Comparison of ENCODE assay signal across 9 cellular contexts in genomic region chr3:177538064-177538742, GRCh38.
A peak's percentile ranks its signal among the peaks of the same experiment; 100 is the strongest.
DNase-seq lines count a peak whose midpoint lies in the region; ATAC-seq and TF ChIP-seq lines count a peak whose summit lies in the region.
"Had no signal": no experiment of that assay in that cellular context is flagged by ENCODE, and none has a peak within 500 bp of the region (broad histone marks: within the 10 kb centered on the region; RNA-seq: fewer than 3 reads in every experiment).

No MANE protein-coding gene starts in this region.

- no peak for TF ChIP-seq POLR2A in testis (IDR thresholded peaks at IDR 0.05)

- no peak overlapping the region for H3K4me3 ChIP-seq in astrocyte of the cerebellum (ENCODE audit: low read depth, low read length)
- no peak overlapping the region for H3K4me3 ChIP-seq in left lung
- H3K4me3 ChIP-seq in testis = no peak overlapping the region
- H3K4me3 ChIP-seq: upper lobe of left lung had no signal

- 46 to 56% methylated on average over 4 of the region's 4 CpGs for WGBS in testis, 2 donors

- ATAC-seq in activated T-cell treated with anti-CD3 and anti-CD28 coated beads, Interleukin-2, amount 50 U/mL, for 4 hours = no peak
- ATAC-seq in left lung (peak; percentile 62), HG03520 (IDR thresholded peaks at IDR 0.05; ENCODE audit: unreplicated experiment) (no peak)

- H3K9me3 ChIP-seq in left lung = no peaks in the 10 kb centered on the region
- H3K9me3 ChIP-seq in testis = no peaks in the 10 kb centered on the region
- H3K9me3 ChIP-seq: upper lobe of left lung had no signal

- H3K4me3 Mint-ChIP-seq in activated T-cell treated with anti-CD3 and anti-CD28 coated beads, Interleukin-2, amount 50 U/mL, for 4 hours = peak overlapping the region; percentile 63

- peaks cover 9 to 26% of the 10 kb centered on the region in 2 donors for H3K4me1 ChIP-seq in left lung
- peaks cover 12% of the 10 kb centered on the region for H3K4me1 ChIP-seq in testis

- no peak for TF ChIP-seq CTCF in astrocyte of the cerebellum (IDR thresholded peaks at IDR 0.05; ENCODE audit: low read depth, low read length, missing control alignments)
- no peak for TF ChIP-seq CTCF in left lung (IDR thresholded peaks at IDR 0.05)
- TF ChIP-seq CTCF in testis (IDR thresholded peaks at IDR 0.05) = no peak

- H3K36me3 ChIP-seq in left lung (no peaks in the 10 kb centered on the region), testis (ENCODE audit: low read depth, missing control alignments) (no peaks in the 10 kb centered on the region)
- H3K36me3 ChIP-seq: upper lobe of left lung had no signal

- H3K27me3 ChIP-seq in left lung (no peaks in the 10 kb centered on the region), testis (no peaks in the 10 kb centered on the region)
- H3K27me3 ChIP-seq: upper lobe of left lung had no signal

- no peaks in the 10 kb centered on the region for H3K27me3 Mint-ChIP-seq in activated T-cell treated with anti-CD3 and anti-CD28 coated beads, Interleukin-2, amount 50 U/mL, for 4 hours (ENCODE audit: low read depth)

- DNase-seq in activated T-cell treated with anti-CD3 and anti-CD28 coated beads, Interleukin-2, amount 50 U/mL, for 4 hours = no peak
- no peak for DNase-seq in activated T-cell treated with anti-CD3 and anti-CD28 coated beads, Interleukin-2, amount 50 U/mL, for 48 hours
- DNase-seq in astrocyte of the cerebellum (ENCODE audit: low read depth) = peak; percentile 50
- DNase-seq in left lung = no peak
- peak; percentile 56 for DNase-seq in testis
- DNase-seq in GF-D8 (lab: John Stamatoyannopoulos, UW) = no peak
- DNase-seq in NCI-H2107 (lab: John Stamatoyannopoulos, UW) = no peak
- DNase-seq: upper lobe of left lung had no signal

- no peaks in the 10 kb centered on the region for H3K9me3 Mint-ChIP-seq in activated T-cell treated with anti-CD3 and anti-CD28 coated beads, Interleukin-2, amount 50 U/mL, for 4 hours

- peaks cover 42% of the 10 kb centered on the region for H3K4me1 Mint-ChIP-seq in activated T-cell treated with anti-CD3 and anti-CD28 coated beads, Interleukin-2, amount 50 U/mL, for 4 hours (ENCODE audit: low read depth)

- in situ Hi-C loops in astrocyte of the cerebellum (cut with HindIII; ENCODE audit: low sequenced_read_pairs) = no loop called here

- intact Hi-C loops in left lung (cut with DNase I) = no loop called here
- intact Hi-C loops in testis (cut with DNase I; ENCODE audit: low total_unique reads) = no loop called here

- H3K36me3 Mint-ChIP-seq in activated T-cell treated with anti-CD3 and anti-CD28 coated beads, Interleukin-2, amount 50 U/mL, for 4 hours (ENCODE audit: insufficient read depth) = no peaks in the 10 kb centered on the region

- H3K27ac ChIP-seq in left lung (peak overlapping the region in 1 of 2 donors; percentile 33), testis (no peak overlapping the region)
- H3K27ac ChIP-seq: upper lobe of left lung had no signal

Comparison
In these comparisons a context has a peak if more than half of its experiments do, and no peak if none do; other contexts are left out.
1. DNase-seq: peak in astrocyte of the cerebellum (single experiment) and testis (single experiment); none in activated T-cell treated with anti-CD3 and anti-CD28 coated beads, Interleukin-2, amount 50 U/mL, for 4 hours (single experiment), activated T-cell treated with anti-CD3 and anti-CD28 coated beads, Interleukin-2, amount 50 U/mL, for 48 hours (0 of 2), left lung (0 of 2), GF-D8 (single experiment) and NCI-H2107 (single experiment).